Comparison of ENCODE assay signal across 8 cellular contexts in genomic region chr3:15332405-15333098, GRCh38. TPM values are rescaled to one million over a fixed set of nuclear protein-coding genes. Genes with fewer than 3 reads are reported as not detected.
DNase-seq lines count a peak whose midpoint lies in the region; ATAC-seq lines count a peak whose summit lies in the region.

A gene with protein sequence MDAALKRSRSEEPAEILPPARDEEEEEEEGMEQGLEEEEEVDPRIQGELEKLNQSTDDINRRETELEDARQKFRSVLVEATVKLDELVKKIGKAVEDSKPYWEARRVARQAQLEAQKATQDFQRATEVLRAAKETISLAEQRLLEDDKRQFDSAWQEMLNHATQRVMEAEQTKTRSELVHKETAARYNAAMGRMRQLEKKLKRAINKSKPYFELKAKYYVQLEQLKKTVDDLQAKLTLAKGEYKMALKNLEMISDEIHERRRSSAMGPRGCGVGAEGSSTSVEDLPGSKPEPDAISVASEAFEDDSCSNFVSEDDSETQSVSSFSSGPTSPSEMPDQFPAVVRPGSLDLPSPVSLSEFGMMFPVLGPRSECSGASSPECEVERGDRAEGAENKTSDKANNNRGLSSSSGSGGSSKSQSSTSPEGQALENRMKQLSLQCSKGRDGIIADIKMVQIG (minus strand): TSS chr3:15332586. CDS start chr3:15332408, 178 bp downstream.

- no peak within 1 kb of the TSS for H3K27ac ChIP-seq in Karpas-422 (ENCODE audit: low read length)
- H3K27ac ChIP-seq in right cardiac atrium (ENCODE audit: low read length), result peak within 1 kb of the TSS; percentile 24

- peak within 1 kb of the TSS; percentile 55 for H3K9ac ChIP-seq in Karpas-422 (ENCODE audit: low read length)

- H2AFZ ChIP-seq in Karpas-422 (ENCODE audit: low read length), result peak within 1 kb of the TSS; percentile 85; the same call in 1 of the 2 replicates

- H3K27me3 ChIP-seq in Karpas-422 (ENCODE audit: low read length) (no peaks in the 10 kb centered on the region), right cardiac atrium (ENCODE audit: control insufficient read depth, insufficient read depth) (no peaks in the 10 kb centered on the region)

- peak; percentile 75 for DNase-seq in ELR (ENCODE audit: low read depth)
- peak; percentile 80 for DNase-seq in Karpas-422
- peak; percentile 54 to 82 (median 62) for DNase-seq in T-helper 2 cell
- peak in 53 of 58 donors; percentile 17 to 77 (median 58) for DNase-seq in anterior cingulate cortex (lab: John Stamatoyannopoulos, UW)
- peak; percentile 80 to 93 (median 91) for DNase-seq in right cardiac atrium
- DNase-seq in pulmonary artery endothelial cell (ENCODE audit: low read depth, low spot score), result no peak
- DNase-seq in COLO829 (ENCODE audit: low spot score), result no peak

- H4K20me1 ChIP-seq in Karpas-422 (ENCODE audit: insufficient read depth, low read depth, low read length), result no peaks in the 10 kb centered on the region

- H3K9me3 ChIP-seq in Karpas-422 (ENCODE audit: low read length) (no peaks in the 10 kb centered on the region), right cardiac atrium (ENCODE audit: control insufficient read depth, low read length) (no peaks in the 10 kb centered on the region)

- no peaks in the 10 kb centered on the region for H3K36me3 ChIP-seq in Karpas-422 (ENCODE audit: insufficient read depth, low read length)

- no peaks in the 10 kb centered on the region for H3K79me2 ChIP-seq in Karpas-422 (ENCODE audit: low read length)

- ATAC-seq in GM21717 (IDR thresholded peaks at IDR 0.05; ENCODE audit: unreplicated experiment) (peak; percentile 64), right cardiac atrium (peak; percentile 88 to 93)

- peak within 1 kb of the TSS; percentile 67 for H3K4me3 ChIP-seq in Karpas-422 (ENCODE audit: low read length)
- peak within 1 kb of the TSS; percentile 77 for H3K4me3 ChIP-seq in right cardiac atrium (ENCODE audit: low read length)

- H3K4me2 ChIP-seq in Karpas-422 (ENCODE audit: low read depth, low read length, poor library complexity, severe bottlenecking), result peak within 1 kb of the TSS; percentile 84

- H3K4me1 ChIP-seq in Karpas-422 (ENCODE audit: low read length) (peaks cover 15% of the 10 kb centered on the region), right cardiac atrium (ENCODE audit: control insufficient read depth, insufficient read depth, low read length) (peaks cover under 1% of the 10 kb centered on the region)

- no peaks in the 10 kb centered on the region for H3K9me2 ChIP-seq in Karpas-422 (replicated peaks; ENCODE audit: insufficient read depth, low read length)

- intact Hi-C loops in right cardiac atrium (cut with DNase I), result loop anchor here (5.0 to 10.0 kb wide), 3 partner anchors 58 to 68 kb away; no protein-coding TSS in a partner anchor

- WGBS in right cardiac atrium, result 13% methylated on average over 66 of the region's 66 CpGs

RNA-seq across cellular contexts. Expression of the gene that starts here (rescaled TPM):
- total RNA-seq in Karpas-422 (2014; rRNA removed; shearing (Covaris generic); ENCODE audit: low replicate concordance), result 0.51 and 0.82 TPM in 2 replicates
- total RNA-seq in right cardiac atrium (10 to 100 TPM; 13.6 to 26.6 (median 15.7) TPM), pulmonary artery endothelial cell (91.2 and 106 TPM in 2 replicates)
- 12.9 TPM for polyA plus RNA-seq in right cardiac atrium

Comparison
In these comparisons a context has a peak if more than half of its experiments do, and no peak if none do; other contexts are left out.
1. Peak in DNase-seq, H3K4me3 ChIP-seq, H3K9ac ChIP-seq and H3K4me2 ChIP-seq in Karpas-422; RNA of the gene not detected or under 1 TPM.
2. DNase-seq: peak in ELR (single experiment), T-helper 2 cell (5 of 5), anterior cingulate cortex (53 of 58) and right cardiac atrium (3 of 3); none in pulmonary artery endothelial cell (single experiment) and COLO829 (single experiment).